ENCODE assay signal across 25 cellular contexts in the genomic region with DNA sequence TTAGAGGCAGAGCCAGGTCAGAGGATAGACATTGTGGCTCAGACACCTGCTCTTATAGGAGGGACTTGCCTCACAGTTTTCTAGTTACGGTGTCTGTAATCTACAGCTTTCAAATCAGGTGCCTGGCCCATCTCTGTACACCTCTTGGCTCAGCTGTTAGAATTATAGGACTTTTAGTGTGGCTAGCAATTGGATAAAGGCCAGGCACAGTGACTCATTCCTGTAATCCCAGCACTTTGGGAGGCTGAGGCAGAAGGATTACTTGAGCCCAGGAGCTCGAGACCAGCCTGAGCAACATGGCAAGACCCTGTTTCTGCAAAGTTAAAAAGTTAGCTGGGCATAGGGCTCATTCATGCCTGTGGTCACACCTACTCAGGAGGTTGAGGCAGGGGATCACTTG. TPM values are rescaled to one million over a fixed set of nuclear protein-coding genes. Genes with fewer than 3 reads are reported as not detected.
A peak's percentile ranks its signal among the peaks of the same experiment; 100 is the strongest.
DNase-seq lines count a peak whose midpoint lies in the region; ATAC-seq, FAIRE-seq and TF ChIP-seq lines count a peak whose summit lies in the region.
"Had no signal": no experiment of that assay in that cellular context is flagged by ENCODE, and none has a peak within 500 bp of the region (broad histone marks: within the 10 kb centered on the region; RNA-seq: fewer than 3 reads in every experiment).

No MANE protein-coding gene starts in this region.

- H4K5ac ChIP-seq in IMR-90 (ENCODE audit: low read depth, low read length): no peak overlapping the region

- dilution Hi-C loops in IMR-90 (cut with HindIII; ENCODE audit: low sequenced_read_pairs, unreplicated experiment): no loop called here

- H3K23ac ChIP-seq in IMR-90 (ENCODE audit: low read depth, low read length): no peak overlapping the region

- CTCF ChIA-PET in AG04450 (lab: Charles Lee): no interaction called here
- CTCF ChIA-PET in IMR-90 (lab: Yijun Ruan, JAX): no interaction called here

- no peaks in the 10 kb centered on the region for H3K4me1 ChIP-seq in IMR-90 (ENCODE audit: control insufficient read depth, insufficient read depth, low read length)
- H3K4me1 ChIP-seq: neural progenitor cell had no signal

- no peak for TF ChIP-seq CTCF in AG04450 (IDR thresholded peaks at IDR 0.05; ENCODE audit: low read depth, low read length)
- no peak for TF ChIP-seq CTCF in IMR-90 (conservative IDR thresholded peaks at IDR 0.05; ENCODE audit: low read depth, low read length)
- TF ChIP-seq CTCF in cardiac fibroblast (IDR thresholded peaks at IDR 0.05; ENCODE audit: low read depth, low read length): no peak
- TF ChIP-seq CTCF in nephron progenitor cell (IDR thresholded peaks at IDR 0.05): no peak

- POLR2A ChIA-PET in AG04450 (lab: Yijun Ruan, JAX): no interaction called here
- POLR2A ChIA-PET in IMR-90 (lab: Charles Lee; ENCODE audit: unreplicated experiment): no interaction called here

- H2BK120ac ChIP-seq in IMR-90 (ENCODE audit: low read depth, low read length): no peak overlapping the region

- H3K36me3 ChIP-seq in IMR-90 (ENCODE audit: control insufficient read depth, insufficient read depth, low read length): peaks cover 52% of the 10 kb centered on the region

- no peak overlapping the region for H2AK5ac ChIP-seq in IMR-90 (ENCODE audit: low read depth, low read length)

- WGBS in IMR-90 (ENCODE audit: extremely low coverage in 2 of 2, insufficient read length in 1 of 2), 2 experiments: no CpG with 5 or more reads among the region's 2 CpGs

- peaks cover 9% of the 10 kb centered on the region; the same call in 1 of the 2 replicates for H4K20me1 ChIP-seq in IMR-90 (ENCODE audit: insufficient read depth, low read length)

- H2BK5ac ChIP-seq in IMR-90 (ENCODE audit: low read depth, low read length, poor library complexity, severe bottlenecking): no peak overlapping the region

- no peak overlapping the region for H3K4me2 ChIP-seq in IMR-90 (ENCODE audit: low read depth, low read length)
- H3K4me2 ChIP-seq: neural progenitor cell had no signal

- DNase-seq in AG04450 (ENCODE audit: low read depth, low spot score) (peak; percentile 2), IMR-90 (peak; percentile 52), cardiac fibroblast (ENCODE audit: low read depth in 2 of 2) (peak; percentile 49 to 50), kidney tubule cell (ENCODE audit: low spot score) (peak; percentile 14), HT-29 (ENCODE audit: low spot score) (no peak), HTR-8/SVneo (ENCODE audit: insufficient read length, low spot score) (no peak), nephron progenitor cell (no peak)
- DNase-seq in stimulated activated effector memory CD8-positive, alpha-beta T cell treated with anti-CD3 and anti-CD28 coated beads, Interleukin-12 subunit alpha, Interleukin-12 subunit beta, amount 100 ng/mL, for 72 hours (ENCODE audit: low spot score in 2 of 2): no peak
- DNase-seq: activated CD4-positive, CD25-positive, alpha-beta regulatory T cell; activated CD8-positive, alpha-beta memory T cell treated with anti-CD3 and anti-CD28 coated beads for 24 hours; CD8-positive, alpha-beta memory T cell; DMS79 treated with DMSO at 0.1 percent for 48 hours; head of caudate nucleus; immature natural killer cell; MM.1S; NCI-H187; NCI-H446 treated with DMSO at 0.1 percent for 48 hours; right cardiac atrium; SIG-M5; stomach; T-helper 2 cell had no signal

- no peak overlapping the region for H3K56ac ChIP-seq in IMR-90 (ENCODE audit: extremely low read depth, insufficient read depth, low read length)

- no peak overlapping the region for H3K4me3 Mint-ChIP-seq in stimulated activated effector memory CD8-positive, alpha-beta T cell treated with anti-CD3 and anti-CD28 coated beads, Interleukin-12 subunit alpha, Interleukin-12 subunit beta, amount 100 ng/mL, for 72 hours
- H3K4me3 Mint-ChIP-seq in nephron progenitor cell: no peak overlapping the region
- H3K4me3 Mint-ChIP-seq: activated T-helper 17 cell treated with anti-CD3 and anti-CD28 coated beads, Interleukin-2, amount 50 U/mL, for 72 hours; CD8-positive, alpha-beta memory T cell; immature natural killer cell; neural progenitor cell had no signal

- H3K79me1 ChIP-seq in IMR-90 (ENCODE audit: low read depth in 1 of 2, low read length in 2 of 2): peaks cover 12 to 32% of the 10 kb centered on the region in 2 experiments

- H2BK20ac ChIP-seq in IMR-90 (ENCODE audit: low read depth, low read length): no peak overlapping the region

- no peak overlapping the region for H4K8ac ChIP-seq in IMR-90 (ENCODE audit: low read depth in 2 of 2, low read length in 2 of 2)

- in situ Hi-C loops in IMR-90 (cut with MboI; ENCODE audit: low sequenced_read_pairs): no loop called here

- no peak overlapping the region for H2BK15ac ChIP-seq in IMR-90 (ENCODE audit: low read depth, low read length)

- H3K18ac ChIP-seq in IMR-90 (ENCODE audit: low read depth, low read length): no peak overlapping the region

- H3K36me3 Mint-ChIP-seq in stimulated activated effector memory CD8-positive, alpha-beta T cell treated with anti-CD3 and anti-CD28 coated beads, Interleukin-12 subunit alpha, Interleukin-12 subunit beta, amount 100 ng/mL, for 72 hours: peaks cover 70% of the 10 kb centered on the region
- peaks cover 67% of the 10 kb centered on the region for H3K36me3 Mint-ChIP-seq in nephron progenitor cell (ENCODE audit: low read depth)

- BruUV-seq in IMR-90 (replicated peaks; lab: Mats Ljungman, UMichigan): no TSS peak

- no peak overlapping the region for H2AFZ ChIP-seq in IMR-90 (replicated peaks; ENCODE audit: low read length, poor library complexity)
- H2AFZ ChIP-seq: neural progenitor cell had no signal

- intact Hi-C loops in IMR-90 (cut with micrococcal nuclease): no loop called here

- H3K4me3 ChIP-seq in AG04450 (ENCODE audit: low read depth, low read length) (no peak overlapping the region), IMR-90 (ENCODE audit: insufficient read depth, low read depth, low read length) (no peak overlapping the region), cardiac fibroblast (replicated peaks in 1 of 2; ENCODE audit: low read depth in 2 of 2, low read length in 2 of 2) (no peak overlapping the region)
- H3K4me3 ChIP-seq: neural progenitor cell, stomach had no signal

- H3K9ac ChIP-seq in IMR-90 (ENCODE audit: low read depth, low read length): no peak overlapping the region
- H3K9ac ChIP-seq: neural progenitor cell had no signal

- no peaks in the 10 kb centered on the region for H3K9me3 Mint-ChIP-seq in stimulated activated effector memory CD8-positive, alpha-beta T cell treated with anti-CD3 and anti-CD28 coated beads, Interleukin-12 subunit alpha, Interleukin-12 subunit beta, amount 100 ng/mL, for 72 hours
- no peaks in the 10 kb centered on the region for H3K9me3 Mint-ChIP-seq in nephron progenitor cell
- H3K9me3 Mint-ChIP-seq: activated T-helper 17 cell treated with anti-CD3 and anti-CD28 coated beads, Interleukin-2, amount 50 U/mL, for 72 hours; CD8-positive, alpha-beta memory T cell; immature natural killer cell; neural progenitor cell had no signal

- no peak overlapping the region for H3K27ac Mint-ChIP-seq in stimulated activated effector memory CD8-positive, alpha-beta T cell treated with anti-CD3 and anti-CD28 coated beads, Interleukin-12 subunit alpha, Interleukin-12 subunit beta, amount 100 ng/mL, for 72 hours
- no peak overlapping the region for H3K27ac Mint-ChIP-seq in nephron progenitor cell
- H3K27ac Mint-ChIP-seq: activated T-helper 17 cell treated with anti-CD3 and anti-CD28 coated beads, Interleukin-2, amount 50 U/mL, for 72 hours; neural progenitor cell had no signal

- peaks cover 5% of the 10 kb centered on the region for H3K4me1 Mint-ChIP-seq in stimulated activated effector memory CD8-positive, alpha-beta T cell treated with anti-CD3 and anti-CD28 coated beads, Interleukin-12 subunit alpha, Interleukin-12 subunit beta, amount 100 ng/mL, for 72 hours
- no peaks in the 10 kb centered on the region for H3K4me1 Mint-ChIP-seq in nephron progenitor cell
- H3K4me1 Mint-ChIP-seq: activated T-helper 17 cell treated with anti-CD3 and anti-CD28 coated beads, Interleukin-2, amount 50 U/mL, for 72 hours; neural progenitor cell had no signal

- FAIRE-seq in HTR-8/SVneo (lab: Jason Lieb, UNC): no peak
- FAIRE-seq: colon, urothelium cell line had no signal

- no peak overlapping the region for H4K91ac ChIP-seq in IMR-90 (ENCODE audit: insufficient read depth, low read depth, low read length)

- no peak overlapping the region for H3K14ac ChIP-seq in IMR-90 (replicated peaks; ENCODE audit: low read depth, low read length)

- H3K27me3 Mint-ChIP-seq in nephron progenitor cell (ENCODE audit: low read depth, poor library complexity): no peaks in the 10 kb centered on the region
- H3K27me3 Mint-ChIP-seq: activated T-helper 17 cell treated with anti-CD3 and anti-CD28 coated beads, Interleukin-2, amount 50 U/mL, for 72 hours; CD8-positive, alpha-beta memory T cell had no signal

- H3K27ac ChIP-seq in AG04450 (ENCODE audit: low read depth, low read length) (no peak overlapping the region), IMR-90 (ENCODE audit: insufficient read depth, low read length) (no peak overlapping the region)
- H3K27ac ChIP-seq: neural progenitor cell, stomach had no signal

- ATAC-seq in IMR-90 (ENCODE audit: low read depth): peak; percentile 57
- ATAC-seq in stimulated activated effector memory CD8-positive, alpha-beta T cell treated with anti-CD3 and anti-CD28 coated beads, Interleukin-12 subunit alpha, Interleukin-12 subunit beta, amount 100 ng/mL, for 72 hours: no peak
- ATAC-seq: activated T-helper 17 cell treated with anti-CD3 and anti-CD28 coated beads, Interleukin-2, amount 50 U/mL, for 72 hours; right cardiac atrium had no signal

- H3K9me1 ChIP-seq in IMR-90 (ENCODE audit: insufficient read depth, low read length): peaks cover 10% of the 10 kb centered on the region

- no peak overlapping the region for H2AK9ac ChIP-seq in IMR-90 (replicated peaks; ENCODE audit: low read depth, low read length, poor library complexity)

- TF ChIP-seq RAD21 in IMR-90 (IDR thresholded peaks at IDR 0.05; ENCODE audit: low read length): no peak

- no peak for TF ChIP-seq POLR2A in IMR-90 (IDR thresholded peaks at IDR 0.05; ENCODE audit: low read depth, low read length)

- H3K9me3 ChIP-seq in AG04450 (ENCODE audit: control insufficient read depth, insufficient read depth, low read length): no peaks in the 10 kb centered on the region
- no peaks in the 10 kb centered on the region for H3K9me3 ChIP-seq in IMR-90 (ENCODE audit: control insufficient read depth, insufficient read depth, low read length)
- H3K9me3 ChIP-seq: stomach had no signal

- H3K4ac ChIP-seq in IMR-90 (ENCODE audit: low read depth, low read length): no peak overlapping the region

- H3K27me3 ChIP-seq in AG04450 (ENCODE audit: control insufficient read depth, insufficient read depth, low read length): no peaks in the 10 kb centered on the region
- no peaks in the 10 kb centered on the region for H3K27me3 ChIP-seq in IMR-90 (ENCODE audit: control insufficient read depth, insufficient read depth, low read length)
- H3K27me3 ChIP-seq: neural progenitor cell, stomach had no signal

RNA-seq across cellular contexts. Expression of gene BRPF3, which starts 20.0 kb away (rescaled TPM):
- polyA plus RNA-seq in AG04450 (2011; rRNA removed) (13.9 and 15.5 TPM in 2 replicates), IMR-90 (2012; rRNA removed) (17.2 and 18.1 TPM in 2 replicates)
- polyA minus RNA-seq in AG04450 (2011; rRNA and poly(A)+ RNA removed): 18.2 and 20.0 TPM in 2 replicates
- 8.3 and 10.2 TPM in 2 replicates for total RNA-seq in IMR-90 (2012; rRNA removed)
- polyA plus RNA-seq in IMR-90 (2012; cell fraction: cytosol; rRNA removed): 11.4 and 14.6 TPM in 2 replicates
- polyA plus RNA-seq in IMR-90 (2012; cell fraction: nucleus; rRNA removed; ENCODE audit: low replicate concordance): 27.0 and 32.8 TPM in 2 replicates
- 26.2 and 32.6 TPM in 2 replicates for total RNA-seq in HT-29 (2014; rRNA removed; shearing (Covaris generic))

RNA-seq across cellular contexts. Expression of gene PNPLA1, which starts 53.3 kb away (rescaled TPM):
- polyA plus RNA-seq in AG04450 (2011; rRNA removed) (not detected in 2 replicates), IMR-90 (2012; rRNA removed) (not detected in 2 replicates)
- not detected in 2 replicates for polyA minus RNA-seq in AG04450 (2011; rRNA and poly(A)+ RNA removed)
- total RNA-seq in IMR-90 (2012; rRNA removed): not detected in 2 replicates
- polyA plus RNA-seq in IMR-90 (2012; cell fraction: cytosol; rRNA removed): not detected in 2 replicates
- polyA plus RNA-seq in IMR-90 (2012; cell fraction: nucleus; rRNA removed; ENCODE audit: low replicate concordance): 0.05 TPM in 1 of 2 replicates, not detected in the other
- 0.23 and 0.38 TPM in 2 replicates for total RNA-seq in HT-29 (2014; rRNA removed; shearing (Covaris generic))
- total RNA-seq: activated T-helper 17 cell treated with anti-CD3 and anti-CD28 coated beads, Interleukin-2, amount 50 U/mL, for 72 hours; CD8-positive, alpha-beta memory T cell; right cardiac atrium had no signal
- polyA plus RNA-seq: CD8-positive, alpha-beta memory T cell; immature natural killer cell; right cardiac atrium had no signal

Comparison
In these comparisons a context has a peak if more than half of its experiments do, and no peak if none do; other contexts are left out.
1. DNase-seq: peak in AG04450 (single experiment), IMR-90 (single experiment), cardiac fibroblast (2 of 2) and kidney tubule cell (single experiment); none in stimulated activated effector memory CD8-positive, alpha-beta T cell treated with anti-CD3 and anti-CD28 coated beads, Interleukin-12 subunit alpha, Interleukin-12 subunit beta, amount 100 ng/mL, for 72 hours (0 of 2), HT-29 (single experiment), HTR-8/SVneo (single experiment) and nephron progenitor cell (single experiment).